Comparison of ENCODE assay signal across 15 cellular contexts in the genomic region with DNA sequence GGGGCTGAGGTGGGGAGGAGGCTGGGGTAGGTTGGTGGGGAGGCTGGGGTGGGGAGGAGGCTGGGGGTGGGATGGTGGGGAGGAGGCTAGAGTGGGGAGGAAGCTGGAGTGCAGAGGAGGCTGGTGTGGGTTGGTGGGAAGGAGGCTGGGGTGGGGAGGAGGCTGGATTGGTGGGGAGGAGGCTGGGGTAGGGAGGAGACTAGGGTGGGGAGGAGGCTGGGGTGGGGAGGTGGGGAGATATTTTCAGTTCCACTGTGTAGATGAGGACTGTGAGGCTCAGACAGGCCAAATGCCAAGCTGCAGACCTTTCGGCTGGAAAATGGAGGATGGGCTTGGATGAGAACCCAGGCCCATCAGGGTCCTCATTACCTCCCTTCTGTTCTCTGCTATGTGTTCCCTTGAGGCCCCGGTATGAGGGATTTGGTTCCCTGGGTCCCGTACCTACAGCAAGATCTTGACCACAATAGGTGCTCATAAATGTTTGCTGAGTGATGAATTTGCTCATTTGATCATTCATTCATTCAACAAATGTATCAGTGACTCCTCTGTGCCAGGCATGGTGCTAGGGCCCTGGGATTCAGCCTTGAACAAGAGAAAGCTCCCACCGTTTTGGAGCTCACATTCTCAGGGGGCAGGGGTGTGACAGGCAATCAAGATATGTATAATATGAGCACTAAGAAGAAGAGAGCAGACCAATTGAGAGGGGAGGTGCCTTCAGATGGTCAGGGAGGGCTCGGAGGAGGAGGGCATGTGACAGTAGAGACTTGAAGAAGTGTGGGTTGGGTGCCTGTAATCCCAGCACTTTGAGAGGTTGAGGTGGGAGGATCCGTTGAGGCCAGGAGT. TPM values are rescaled to one million over a fixed set of nuclear protein-coding genes. Genes with fewer than 3 reads are reported as not detected.
A peak's percentile ranks its signal among the peaks of the same experiment; 100 is the strongest.
DNase-seq lines count a peak whose midpoint lies in the region; ATAC-seq, FAIRE-seq and TF ChIP-seq lines count a peak whose summit lies in the region.
"Had no signal": no experiment of that assay in that cellular context is flagged by ENCODE, and none has a peak within 500 bp of the region (broad histone marks: within the 10 kb centered on the region; RNA-seq: fewer than 3 reads in every experiment).

No MANE protein-coding gene starts in this region.

- no peaks in the 10 kb centered on the region for H3F3A ChIP-seq in MM.1S (ENCODE audit: insufficient read depth, low read length)

- H3K9me2 ChIP-seq in HCT116 (ENCODE audit: insufficient read depth) (no peaks in the 10 kb centered on the region), MM.1S (replicated peaks; ENCODE audit: insufficient read depth, low read length) (no peaks in the 10 kb centered on the region)

- H4K20me1 ChIP-seq in HCT116 (ENCODE audit: insufficient read depth), result no peaks in the 10 kb centered on the region
- no peaks in the 10 kb centered on the region for H4K20me1 ChIP-seq in MM.1S (ENCODE audit: insufficient read depth, low read length)

- H3K9ac ChIP-seq in HCT116 (ENCODE audit: low read length) (no peak overlapping the region), MM.1S (ENCODE audit: low read length) (no peak overlapping the region)

- no peaks in the 10 kb centered on the region for H3K36me3 Mint-ChIP-seq in naive thymus-derived CD8-positive, alpha-beta T cell

- H3K4me3 Mint-ChIP-seq in naive thymus-derived CD8-positive, alpha-beta T cell, result no peak overlapping the region

- H3K27me3 ChIP-seq in HCT116 (ENCODE audit: insufficient read depth, low read length) (no peaks in the 10 kb centered on the region), MM.1S (replicated peaks; ENCODE audit: insufficient read depth, low read length) (peaks cover 7% of the 10 kb centered on the region)
- H3K27me3 ChIP-seq: vagina had no signal

- H3K36me3 ChIP-seq in HCT116 (ENCODE audit: control insufficient read depth in 1 of 2, insufficient read depth in 2 of 2, low read length in 2 of 2) (no peaks in the 10 kb centered on the region), MM.1S (replicated peaks; ENCODE audit: insufficient read depth, low read length) (no peaks in the 10 kb centered on the region)
- H3K36me3 ChIP-seq: vagina had no signal

- H2AFZ ChIP-seq in HCT116 (ENCODE audit: low read depth, low read length, poor library complexity, severe bottlenecking) (no peak overlapping the region), MM.1S (ENCODE audit: low read length) (no peak overlapping the region)

- TF ChIP-seq CTCF in HCT116 (IDR thresholded peaks at IDR 0.05 in 2 of 3, conservative IDR thresholded peaks at IDR 0.05 in 1 of 3; ENCODE audit: borderline replicate concordance in 1 of 3, insufficient read depth in 1 of 3, low read depth in 2 of 3, low read length in 2 of 3) (no peak), MM.1S (IDR thresholded peaks at IDR 0.05; ENCODE audit: low read length) (no peak)

- no peak for TF ChIP-seq RAD21 in HCT116 (IDR thresholded peaks at IDR 0.05; ENCODE audit: low read depth)

- H3K9me3 ChIP-seq in HCT116 (ENCODE audit: control insufficient read depth in 1 of 2, insufficient read depth in 1 of 2, low read depth in 1 of 2, low read length in 2 of 2) (no peaks in the 10 kb centered on the region), MM.1S (replicated peaks; ENCODE audit: insufficient read depth, low read length) (no peaks in the 10 kb centered on the region)
- H3K9me3 ChIP-seq: vagina had no signal

- no peak for FAIRE-seq in GM12892 (lab: Jason Lieb, UNC)
- FAIRE-seq: keratinocyte had no signal

- H3K27ac ChIP-seq in HCT116 (ENCODE audit: low read depth, low read length) (no peak overlapping the region), MM.1S (ENCODE audit: low read length) (no peak overlapping the region)
- H3K27ac ChIP-seq: SK-N-MC, vagina had no signal

- POLR2A ChIA-PET in HCT116 (lab: Charles Lee), result no interaction called here
- POLR2A ChIA-PET in naive thymus-derived CD8-positive, alpha-beta T cell (lab: Charles Lee), result no interaction called here

- peak; percentile 97 for ATAC-seq in HCT116
- ATAC-seq in naive thymus-derived CD8-positive, alpha-beta T cell, result no peak

- H3K4me1 ChIP-seq in HCT116 (ENCODE audit: control insufficient read depth in 1 of 2, insufficient read depth in 2 of 2, low read length in 2 of 2), result 0 out of 4 replicates have a peak, but pooled peaks cover 0 to 3% of the 10 kb centered on the region in 2 experiments
- no peaks in the 10 kb centered on the region for H3K4me1 ChIP-seq in MM.1S (ENCODE audit: low read length)
- H3K4me1 ChIP-seq: vagina had no signal

- H3K27ac Mint-ChIP-seq in naive thymus-derived CD8-positive, alpha-beta T cell, result peak overlapping the region in 7 of 10 donors; percentile 22 to 88 (median 64)

- H3K4me3 ChIP-seq in HCT116 (replicated peaks in 1 of 2; ENCODE audit: low read depth in 1 of 2, low read length in 2 of 2) (no peak overlapping the region), MM.1S (ENCODE audit: low read length) (no peak overlapping the region)
- H3K4me3 ChIP-seq: SK-N-MC, vagina had no signal

- RAD21 ChIA-PET in HCT116 (lab: Charles Lee; ENCODE audit: low non-redundant PET in 1 of 2, low total read pairs in 2 of 2, uncharacterized antibody in 2 of 2, unreplicated experiment in 2 of 2), result no interaction called here

- intact Hi-C loops in HCT116 (cut with micrococcal nuclease), result no loop called here

- H3K79me2 ChIP-seq in HCT116 (ENCODE audit: insufficient read depth, low read length) (no peaks in the 10 kb centered on the region), MM.1S (ENCODE audit: low read length) (no peaks in the 10 kb centered on the region)

- CTCF ChIA-PET in HCT116 (lab: Charles Lee), result no interaction called here

- no peaks in the 10 kb centered on the region for H3K9me3 Mint-ChIP-seq in naive thymus-derived CD8-positive, alpha-beta T cell

- H3K4me2 ChIP-seq in HCT116 (ENCODE audit: low read length), result no peak overlapping the region
- H3K4me2 ChIP-seq in MM.1S (ENCODE audit: low read depth, low read length), result no peak overlapping the region

- DNase-seq in NCI-H345 (lab: John Stamatoyannopoulos, UW), result peak; percentile 11
- no peak for DNase-seq in NCI-H345 treated with DMSO at 0.1 percent for 48 hours (lab: John Stamatoyannopoulos, UW; ENCODE audit: unreplicated experiment)
- DNase-seq in HCT116 (ENCODE audit: low read depth, low spot score), result peak; percentile 54
- DNase-seq in UCSD-AML1 (lab: John Stamatoyannopoulos, UW; ENCODE audit: unreplicated experiment), result peak; percentile 71
- DNase-seq in naive thymus-derived CD8-positive, alpha-beta T cell, result no peak
- no peak for DNase-seq in MM.1S
- DNase-seq in occipital lobe (lab: John Stamatoyannopoulos, UW), result no peak
- no peak for DNase-seq in GM12892 (ENCODE audit: insufficient read length)
- DNase-seq: activated CD8-positive, alpha-beta memory T cell treated with anti-CD3 and anti-CD28 coated beads, Interleukin-2, amount 50 U/mL, for 48 hours; cortex of kidney; IMR-90 had no signal

- TF ChIP-seq POLR2A in HCT116 (IDR thresholded peaks at IDR 0.05; ENCODE audit: borderline replicate concordance, extremely low read depth, insufficient read depth, insufficient read length), result no peak
- no peak for TF ChIP-seq POLR2A in GM12892 (IDR thresholded peaks at IDR 0.05; ENCODE audit: low read depth, low read length)

- BruUV-seq in HCT116 (replicated peaks; lab: Mats Ljungman, UMichigan), result no TSS peak

- H3K27me3 Mint-ChIP-seq in naive thymus-derived CD8-positive, alpha-beta T cell, result no peaks in the 10 kb centered on the region

- H3K4me1 Mint-ChIP-seq in naive thymus-derived CD8-positive, alpha-beta T cell, result peaks cover 3 to 16% (median 10%) of the 10 kb centered on the region in 4 donors

TF ChIP-seq in HCT116, 20 proteins besides CTCF, POLR2A, EP300 and RAD21:
- TF ChIP-seq FOSL1 (IDR thresholded peaks at IDR 0.05; ENCODE audit: low read depth), result no peak
- TF ChIP-seq EZH2 (IDR thresholded peaks at IDR 0.05), result no peak
- TF ChIP-seq ELF1 (IDR thresholded peaks at IDR 0.05; ENCODE audit: borderline replicate concordance, low read depth), result no peak
- TF ChIP-seq, protein P1, sequence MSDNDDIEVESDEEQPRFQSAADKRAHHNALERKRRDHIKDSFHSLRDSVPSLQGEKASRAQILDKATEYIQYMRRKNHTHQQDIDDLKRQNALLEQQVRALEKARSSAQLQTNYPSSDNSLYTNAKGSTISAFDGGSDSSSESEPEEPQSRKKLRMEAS (IDR thresholded peaks at IDR 0.05), result no peak
- TF ChIP-seq SRF (IDR thresholded peaks at IDR 0.05; ENCODE audit: low read depth), result no peak
- no peak for TF ChIP-seq CBX3 (IDR thresholded peaks at IDR 0.05; ENCODE audit: low read depth)
- TF ChIP-seq TCF7L2 (IDR thresholded peaks at IDR 0.05; ENCODE audit: borderline replicate concordance, extremely low read depth, insufficient read depth, insufficient read length), result no peak
- TF ChIP-seq SIN3A (IDR thresholded peaks at IDR 0.05; ENCODE audit: low read depth), result no peak
- TF ChIP-seq EZH2phosphoT487 (IDR thresholded peaks at IDR 0.05; ENCODE audit: borderline replicate concordance), result no peak
- no peak for TF ChIP-seq YY1 (IDR thresholded peaks at IDR 0.05; ENCODE audit: extremely low read depth, insufficient replicate concordance, low read depth, low read length)
- no peak for TF ChIP-seq ZFX (IDR thresholded peaks at IDR 0.05)
- no peak for TF ChIP-seq ZNF274 (IDR thresholded peaks at IDR 0.05; ENCODE audit: low read depth, low read length)
- no peak for TF ChIP-seq EGR1 (IDR thresholded peaks at IDR 0.05; ENCODE audit: low read depth)

RNA-seq across cellular contexts. Expression of a gene that starts 36.2 kb away (rescaled TPM):
- 5.9 TPM for total RNA-seq in HCT116 (2021; ENCODE audit: unreplicated experiment)
- polyA plus RNA-seq in HCT116 (2012), result 3.8 and 5.6 TPM in 2 replicates
- 10 to 100 TPM; 65.7 to 66.1 TPM for total RNA-seq in naive thymus-derived CD8-positive, alpha-beta T cell
- polyA plus RNA-seq in naive thymus-derived CD8-positive, alpha-beta T cell, result 10 to 100 TPM; 10.0 to 21.5 (median 14.2) TPM
- total RNA-seq in occipital lobe, result 12.2 TPM
- polyA plus RNA-seq in GM12892 (2012; ENCODE audit: missing spikeins), result 16.8 TPM

RNA-seq across cellular contexts. Expression of a gene that starts 52.4 kb away (rescaled TPM):
- total RNA-seq in HCT116 (2021; ENCODE audit: unreplicated experiment) (not detected), occipital lobe (0.47 TPM)
- not detected in 2 replicates for polyA plus RNA-seq in HCT116 (2012)
- total RNA-seq in naive thymus-derived CD8-positive, alpha-beta T cell, result under 1 TPM; 0.41 to 0.57 TPM
- under 1 TPM in 1 of 3 donors, not detected in 2; 0.18 TPM for polyA plus RNA-seq in naive thymus-derived CD8-positive, alpha-beta T cell
- polyA plus RNA-seq in GM12892 (2012; ENCODE audit: missing spikeins), result not detected
- total RNA-seq: IMR-90, vagina had no signal
- polyA plus RNA-seq: AG04450, keratinocyte had no signal

Comparison
In these comparisons a context has a peak if more than half of its experiments do, and no peak if none do; other contexts are left out.
1. DNase-seq: peak in NCI-H345 (single experiment), HCT116 (single experiment) and UCSD-AML1 (single experiment); none in NCI-H345 treated with DMSO at 0.1 percent for 48 hours (single experiment), naive thymus-derived CD8-positive, alpha-beta T cell (0 of 10), MM.1S (single experiment), occipital lobe (single experiment) and GM12892 (single experiment).